In the genomic region with DNA sequence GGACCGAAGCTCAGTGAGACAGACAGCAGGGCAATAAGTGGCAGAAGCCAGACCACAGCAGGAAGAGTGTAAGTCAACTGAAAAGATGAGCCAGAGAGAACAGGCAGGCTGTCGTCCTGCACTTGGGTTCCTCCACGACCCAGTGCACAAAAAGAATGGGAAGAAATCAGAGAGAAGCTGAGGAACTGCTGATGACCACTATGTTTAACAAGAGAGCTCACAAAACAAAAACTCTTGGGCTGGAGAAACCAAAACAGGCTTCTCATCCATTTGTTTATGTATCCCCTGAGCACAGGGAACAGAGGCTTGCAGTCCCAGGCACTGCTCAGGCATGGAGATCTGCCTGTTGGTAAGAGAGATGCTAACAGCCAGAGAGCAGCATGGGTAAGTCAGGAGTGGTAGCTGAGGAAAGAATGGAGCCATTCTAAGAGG, we compare ENCODE assay signal across 10 cellular contexts. TPM values are rescaled to one million over a fixed set of nuclear protein-coding genes. Genes with fewer than 3 reads are reported as not detected.
A peak's percentile ranks its signal among the peaks of the same experiment; 100 is the strongest.
DNase-seq lines count a peak whose midpoint lies in the region; ATAC-seq and TF ChIP-seq lines count a peak whose summit lies in the region.
"Had no signal": no experiment of that assay in that cellular context is flagged by ENCODE, and none has a peak within 500 bp of the region (broad histone marks: within the 10 kb centered on the region; RNA-seq: fewer than 3 reads in every experiment).

No MANE protein-coding gene starts in this region.

- ATAC-seq in memory B cell (ENCODE audit: low read depth) (no peak), HG03460 (IDR thresholded peaks at IDR 0.05; ENCODE audit: unreplicated experiment) (no peak), HG02840 (IDR thresholded peaks at IDR 0.05; ENCODE audit: low FRiP score, unreplicated experiment) (no peak)

- no peak for TF ChIP-seq POLR2A in adrenal gland (IDR thresholded peaks at IDR 0.05)
- no peak for TF ChIP-seq POLR2A in stomach (IDR thresholded peaks at IDR 0.05)
- TF ChIP-seq POLR2A in lower leg skin (IDR thresholded peaks at IDR 0.05): no peak

- WGBS in adrenal gland, 4 donors: 31 to 53% (median 47%) methylated on average over 3 of the region's 3 CpGs
- WGBS in stomach, 5 donors: 41 to 52% (median 47%) methylated on average over 3 of the region's 3 CpGs
- 50 to 67% methylated on average over 3 of the region's 3 CpGs for WGBS in lower leg skin, 2 donors

- intact Hi-C loops in activated CD4-positive, alpha-beta memory T cell treated with anti-CD3 and anti-CD28 coated beads for 36 hours (cut with micrococcal nuclease): no loop called here
- intact Hi-C loops in adrenal gland (cut with DNase I): no loop called here
- intact Hi-C loops in stomach (cut with DNase I; ENCODE audit: low total_unique reads): no loop called here
- intact Hi-C loops in lower leg skin (cut with DNase I; ENCODE audit: low total_unique reads): no loop called here

- POLR2A ChIA-PET in activated CD4-positive, alpha-beta memory T cell treated with anti-CD3 and anti-CD28 coated beads, Interleukin-2, amount 10 ng/mL, durations not matched to agents 7 days and 5 days (lab: Charles Lee): interaction anchor here (0.7 kb wide), 1 partner anchor 25 kb away, joined by 3 read pairs; the partner anchor contains the start of gene AKAP8
- POLR2A ChIA-PET in activated CD4-positive, alpha-beta memory T cell treated with anti-CD3 and anti-CD28 coated beads for 36 hours (lab: Charles Lee): no interaction called here

- no peak overlapping the region for H3K4me3 Mint-ChIP-seq in activated CD4-positive, alpha-beta memory T cell treated with anti-CD3 and anti-CD28 coated beads, Interleukin-2, amount 10 ng/mL, durations not matched to agents 7 days and 5 days
- no peak overlapping the region for H3K4me3 Mint-ChIP-seq in activated CD4-positive, alpha-beta memory T cell treated with anti-CD3 and anti-CD28 coated beads for 36 hours
- peak overlapping the region; percentile 52 for H3K4me3 Mint-ChIP-seq in memory B cell

- H3K27me3 Mint-ChIP-seq in activated CD4-positive, alpha-beta memory T cell treated with anti-CD3 and anti-CD28 coated beads, Interleukin-2, amount 10 ng/mL, durations not matched to agents 7 days and 5 days: no peaks in the 10 kb centered on the region
- no peaks in the 10 kb centered on the region for H3K27me3 Mint-ChIP-seq in activated CD4-positive, alpha-beta memory T cell treated with anti-CD3 and anti-CD28 coated beads for 36 hours
- H3K27me3 Mint-ChIP-seq in memory B cell: no peaks in the 10 kb centered on the region

- H3K4me3 ChIP-seq in adrenal gland: no peak overlapping the region
- H3K4me3 ChIP-seq in stomach: peak overlapping the region in 1 of 4 donors; percentile 4
- H3K4me3 ChIP-seq in lower leg skin (ENCODE audit: low read depth, poor library complexity, severe bottlenecking): no peak overlapping the region

- no peaks in the 10 kb centered on the region for H3K9me3 Mint-ChIP-seq in activated CD4-positive, alpha-beta memory T cell treated with anti-CD3 and anti-CD28 coated beads, Interleukin-2, amount 10 ng/mL, durations not matched to agents 7 days and 5 days
- H3K9me3 Mint-ChIP-seq in activated CD4-positive, alpha-beta memory T cell treated with anti-CD3 and anti-CD28 coated beads for 36 hours: no peaks in the 10 kb centered on the region
- H3K9me3 Mint-ChIP-seq in memory B cell: no peaks in the 10 kb centered on the region

- H3K27ac ChIP-seq in adrenal gland (peak overlapping the region in 3 of 5 donors; percentile 0 to 54 (median 49)), stomach (peak overlapping the region in 4 of 5 donors; percentile 56 to 82 (median 64))

- peak overlapping the region; percentile 46 for H3K27ac Mint-ChIP-seq in activated CD4-positive, alpha-beta memory T cell treated with anti-CD3 and anti-CD28 coated beads, Interleukin-2, amount 10 ng/mL, durations not matched to agents 7 days and 5 days
- H3K27ac Mint-ChIP-seq in activated CD4-positive, alpha-beta memory T cell treated with anti-CD3 and anti-CD28 coated beads for 36 hours: no peak overlapping the region
- H3K27ac Mint-ChIP-seq in memory B cell: peak overlapping the region; percentile 10

- H3K4me1 ChIP-seq in adrenal gland (replicated peaks in 1 of 2) (peaks cover 20 to 65% of the 10 kb centered on the region in 2 donors), stomach (peaks cover 20 to 96% (median 62%) of the 10 kb centered on the region in 4 donors)

- TF ChIP-seq CTCF in adrenal gland (IDR thresholded peaks at IDR 0.05): no peak
- TF ChIP-seq CTCF in stomach (IDR thresholded peaks at IDR 0.05): no peak
- no peak for TF ChIP-seq CTCF in lower leg skin (IDR thresholded peaks at IDR 0.05)

- CTCF ChIA-PET in activated CD4-positive, alpha-beta memory T cell treated with anti-CD3 and anti-CD28 coated beads, Interleukin-2, amount 10 ng/mL, durations not matched to agents 7 days and 5 days (lab: Charles Lee): interaction anchor here (1.6 to 2.0 kb wide), 2 partner anchors 14 to 151 kb away, joined by 4 to 6 read pairs; partner anchors contain the start of gene AKAP8L
- CTCF ChIA-PET in activated CD4-positive, alpha-beta memory T cell treated with anti-CD3 and anti-CD28 coated beads for 36 hours (lab: Charles Lee): interaction anchor here (0.6 to 1.2 kb wide), 4 partner anchors 14 to 227 kb away, joined by 3 to 5 read pairs (median 3); partner anchors contain the start of gene AKAP8L

- peaks cover 17% of the 10 kb centered on the region for H3K4me1 Mint-ChIP-seq in activated CD4-positive, alpha-beta memory T cell treated with anti-CD3 and anti-CD28 coated beads, Interleukin-2, amount 10 ng/mL, durations not matched to agents 7 days and 5 days
- H3K4me1 Mint-ChIP-seq in activated CD4-positive, alpha-beta memory T cell treated with anti-CD3 and anti-CD28 coated beads for 36 hours (ENCODE audit: low read depth): peaks cover 33% of the 10 kb centered on the region
- H3K4me1 Mint-ChIP-seq in memory B cell: peaks cover 12% of the 10 kb centered on the region

- no peak for TF ChIP-seq EP300 in stomach (IDR thresholded peaks at IDR 0.05)

- H3K9me3 ChIP-seq in adrenal gland (replicated peaks in 1 of 3) (no peaks in the 10 kb centered on the region), stomach (no peaks in the 10 kb centered on the region)

- H3K36me3 ChIP-seq in adrenal gland (replicated peaks in 1 of 2) (peaks cover 0 to 57% of the 10 kb centered on the region in 2 donors), stomach (peaks cover 33 to 73% (median 60%) of the 10 kb centered on the region in 4 donors)

- DNase-seq in activated CD4-positive, alpha-beta memory T cell treated with anti-CD3 and anti-CD28 coated beads, Interleukin-2, amount 10 ng/mL, durations not matched to agents 7 days and 5 days: no peak
- DNase-seq in activated CD4-positive, alpha-beta memory T cell treated with anti-CD3 and anti-CD28 coated beads for 36 hours: no peak
- peak in 1 of 7 donors; percentile 13 for DNase-seq in adrenal gland
- no peak for DNase-seq in memory B cell (ENCODE audit: low spot score in 2 of 2)
- DNase-seq in stomach: no peak
- no peak for DNase-seq in lower leg skin (ENCODE audit: low spot score in 2 of 2)
- DNase-seq: NCI-H1694, T-helper 2 cell had no signal

- H3K36me3 Mint-ChIP-seq in activated CD4-positive, alpha-beta memory T cell treated with anti-CD3 and anti-CD28 coated beads, Interleukin-2, amount 10 ng/mL, durations not matched to agents 7 days and 5 days (ENCODE audit: low read depth): peaks cover 41% of the 10 kb centered on the region
- peaks cover 11% of the 10 kb centered on the region for H3K36me3 Mint-ChIP-seq in activated CD4-positive, alpha-beta memory T cell treated with anti-CD3 and anti-CD28 coated beads for 36 hours
- H3K36me3 Mint-ChIP-seq in memory B cell: peaks cover 13% of the 10 kb centered on the region

- H3K27me3 ChIP-seq in adrenal gland (no peaks in the 10 kb centered on the region), stomach (no peaks in the 10 kb centered on the region)

RNA-seq across cellular contexts. Expression of gene AKAP8L, which starts 14.0 kb away (rescaled TPM):
- total RNA-seq in activated CD4-positive, alpha-beta memory T cell treated with anti-CD3 and anti-CD28 coated beads, Interleukin-2, amount 10 ng/mL, durations not matched to agents 7 days and 5 days: 10 to 100 TPM; 96.3 to 98.2 TPM
- total RNA-seq in activated CD4-positive, alpha-beta memory T cell treated with anti-CD3 and anti-CD28 coated beads for 36 hours: 100 to 1,000 TPM in 1 of 2 experiments, 10 to 100 TPM in 1; 94.2 to 100 TPM
- total RNA-seq in adrenal gland (100 to 1,000 TPM in 5 of 8 donors, 10 to 100 TPM in 3; 48.3 to 206 (median 131) TPM), stomach (100 to 1,000 TPM in 3 of 5 donors, 10 to 100 TPM in 2; 67.8 to 320 (median 120) TPM), lower leg skin (100 to 1,000 TPM in 2 of 4 donors, 10 to 100 TPM in 2; 82.4 to 141 (median 95.3) TPM)
- polyA plus RNA-seq in adrenal gland (100 to 1,000 TPM in 2 of 3 donors, 10 to 100 TPM in 1; 60.5 to 652 (median 264) TPM), stomach (100 to 1,000 TPM in 1 of 3 donors, 10 to 100 TPM in 2; 73.4 to 106 (median 73.7) TPM)

RNA-seq across cellular contexts. Expression of gene AKAP8, which starts 25.2 kb away (rescaled TPM):
- 10 to 100 TPM; 43.8 to 45.9 TPM for total RNA-seq in activated CD4-positive, alpha-beta memory T cell treated with anti-CD3 and anti-CD28 coated beads, Interleukin-2, amount 10 ng/mL, durations not matched to agents 7 days and 5 days
- total RNA-seq in activated CD4-positive, alpha-beta memory T cell treated with anti-CD3 and anti-CD28 coated beads for 36 hours: 10 to 100 TPM; 31.5 to 37.2 TPM
- total RNA-seq in adrenal gland (10 to 100 TPM; 13.0 to 45.8 (median 32.2) TPM), stomach (10 to 100 TPM; 19.8 to 38.7 (median 23.7) TPM), lower leg skin (10 to 100 TPM; 28.8 to 53.1 (median 34.8) TPM)
- polyA plus RNA-seq in adrenal gland (10 to 100 TPM; 13.4 to 41.7 (median 27.0) TPM), stomach (10 to 100 TPM in 2 of 3 donors, 1 to 10 TPM in 1; 9.5 to 14.1 (median 13.7) TPM)

RNA-seq across cellular contexts. Expression of gene WIZ, which starts 45.0 kb away (rescaled TPM):
- 10 to 100 TPM; 25.3 to 25.4 TPM for total RNA-seq in activated CD4-positive, alpha-beta memory T cell treated with anti-CD3 and anti-CD28 coated beads, Interleukin-2, amount 10 ng/mL, durations not matched to agents 7 days and 5 days
- total RNA-seq in activated CD4-positive, alpha-beta memory T cell treated with anti-CD3 and anti-CD28 coated beads for 36 hours: 10 to 100 TPM; 18.2 to 21.4 TPM
- total RNA-seq in adrenal gland (10 to 100 TPM; 22.6 to 49.2 (median 36.3) TPM), stomach (100 to 1,000 TPM in 1 of 5 donors, 10 to 100 TPM in 4; 15.2 to 124 (median 60.3) TPM), lower leg skin (10 to 100 TPM; 28.4 to 52.9 (median 43.8) TPM)
- polyA plus RNA-seq in adrenal gland (10 to 100 TPM in 2 of 3 donors, 1 to 10 TPM in 1; 7.9 to 48.1 (median 28.3) TPM), stomach (10 to 100 TPM; 13.9 to 16.1 (median 14.2) TPM)

RNA-seq across cellular contexts. Expression of gene RASAL3, which starts 59.5 kb away (rescaled TPM):
- 100 to 1,000 TPM; 174 to 179 TPM for total RNA-seq in activated CD4-positive, alpha-beta memory T cell treated with anti-CD3 and anti-CD28 coated beads, Interleukin-2, amount 10 ng/mL, durations not matched to agents 7 days and 5 days
- total RNA-seq in activated CD4-positive, alpha-beta memory T cell treated with anti-CD3 and anti-CD28 coated beads for 36 hours: 100 to 1,000 TPM; 125 to 130 TPM
- total RNA-seq in adrenal gland (1 to 10 TPM; 2.6 to 7.6 (median 5.5) TPM), stomach (10 to 100 TPM in 2 of 5 donors, 1 to 10 TPM in 3; 1.1 to 21.2 (median 7.8) TPM), lower leg skin (1 to 10 TPM in 3 of 4 donors, under 1 TPM in 1; 0.17 to 2.1 (median 1.5) TPM)
- polyA plus RNA-seq in adrenal gland (10 to 100 TPM in 1 of 3 donors, 1 to 10 TPM in 2; 1.1 to 20.5 (median 5.7) TPM), stomach (1 to 10 TPM; 2.1 to 3.5 (median 2.5) TPM)
